ENCODE assay signal across 22 cellular contexts in genomic region chr20:58875541-58876134, GRCh38. TPM values are rescaled to one million over a fixed set of nuclear protein-coding genes. Genes with fewer than 3 reads are reported as not detected.
DNase-seq lines count a peak whose midpoint lies in the region; ATAC-seq, FAIRE-seq and TF ChIP-seq lines count a peak whose summit lies in the region.
"Had no signal": no experiment of that assay in that cellular context is flagged by ENCODE, and none has a peak within 500 bp of the region (broad histone marks: within the 10 kb centered on the region; RNA-seq: fewer than 3 reads in every experiment).

No MANE protein-coding gene starts in this region.

- H3K36me3 Mint-ChIP-seq in astrocyte (ENCODE audit: low read depth, unreplicated experiment) = no peaks in the 10 kb centered on the region

- no peaks in the 10 kb centered on the region for H3K27me3 Mint-ChIP-seq in astrocyte (ENCODE audit: low read depth, unreplicated experiment)

- H3K4me1 ChIP-seq in astrocyte (ENCODE audit: insufficient read depth, low read length) = peaks cover 12% of the 10 kb centered on the region
- H3K4me1 ChIP-seq in upper lobe of right lung = no peaks in the 10 kb centered on the region
- H3K4me1 ChIP-seq in heart right ventricle = peaks cover 0 to 1% (median 0%) of the 10 kb centered on the region in 9 donors
- H3K4me1 ChIP-seq: body of pancreas had no signal

- no peaks in the 10 kb centered on the region for H4K20me1 ChIP-seq in astrocyte (ENCODE audit: insufficient read depth, low read length)

- H3K27ac Mint-ChIP-seq in astrocyte (ENCODE audit: unreplicated experiment) = no peak overlapping the region
- H3K27ac Mint-ChIP-seq: dendritic cell treated with granulocyte-macrophage colony-stimulating factor and Interleukin-4, amounts not matched to agents 40 ng/mL and 50 ng/mL, for 4 days had no signal

- no peak for FAIRE-seq in astrocyte (lab: Jason Lieb, UNC)
- FAIRE-seq: G401.6, GM12892 had no signal

- 0 out of 2 replicates have a peak, but pooled peaks cover 6% of the 10 kb centered on the region for H3K27me3 ChIP-seq in MG63
- no peaks in the 10 kb centered on the region for H3K27me3 ChIP-seq in astrocyte (ENCODE audit: insufficient read depth, low read length)
- H3K27me3 ChIP-seq in upper lobe of right lung = no peaks in the 10 kb centered on the region
- no peaks in the 10 kb centered on the region for H3K27me3 ChIP-seq in heart right ventricle
- H3K27me3 ChIP-seq: body of pancreas, esophagus squamous epithelium, heart left ventricle had no signal

- peak overlapping the region; percentile 71 for H3K4me2 ChIP-seq in astrocyte (ENCODE audit: low read length)

- peak overlapping the region; percentile 16 for H3K9ac ChIP-seq in astrocyte (ENCODE audit: low read length)

- H3K27ac ChIP-seq in astrocyte (ENCODE audit: low read depth, low read length) = no peak overlapping the region
- no peak overlapping the region for H3K27ac ChIP-seq in upper lobe of right lung
- H3K27ac ChIP-seq in heart right ventricle = no peak overlapping the region
- H3K27ac ChIP-seq: body of pancreas, heart left ventricle had no signal

- no peaks in the 10 kb centered on the region for H3K36me3 ChIP-seq in MG63
- H3K36me3 ChIP-seq in astrocyte (ENCODE audit: insufficient read depth, low read length) = no peaks in the 10 kb centered on the region
- no peaks in the 10 kb centered on the region for H3K36me3 ChIP-seq in upper lobe of right lung
- H3K36me3 ChIP-seq in heart right ventricle = no peaks in the 10 kb centered on the region
- H3K36me3 ChIP-seq: esophagus squamous epithelium, heart left ventricle had no signal

- peak overlapping the region; percentile 11 for H3K4me3 Mint-ChIP-seq in astrocyte (ENCODE audit: unreplicated experiment)
- H3K4me3 Mint-ChIP-seq: dendritic cell treated with granulocyte-macrophage colony-stimulating factor and Interleukin-4, amounts not matched to agents 40 ng/mL and 50 ng/mL, for 4 days; neural crest cell had no signal

- ATAC-seq in upper lobe of right lung (no peak), heart right ventricle (no peak)
- ATAC-seq: body of pancreas, HCT116, heart left ventricle, sciatic nerve had no signal

- no peaks in the 10 kb centered on the region for H3K79me2 ChIP-seq in astrocyte (ENCODE audit: insufficient read depth, low read length)

- TF ChIP-seq CTCF in astrocyte (IDR thresholded peaks at IDR 0.05; ENCODE audit: insufficient read depth, low read depth, low read length) (no peak), upper lobe of right lung (IDR thresholded peaks at IDR 0.05) (no peak), heart right ventricle (IDR thresholded peaks at IDR 0.05) (no peak)

- no peak overlapping the region for H2AFZ ChIP-seq in astrocyte (ENCODE audit: low read depth, low read length)

- 89 to 91% methylated on average over 12 of the region's 12 CpGs for WGBS in heart right ventricle, 2 donors

- H3K4me1 Mint-ChIP-seq in astrocyte (ENCODE audit: low read depth, unreplicated experiment) = peaks cover 10% of the 10 kb centered on the region

- peak; percentile 84 for DNase-seq in EL
- peak; percentile 82 for DNase-seq in MG63
- DNase-seq in astrocyte (ENCODE audit: low read depth) = peak; percentile 56
- peak; percentile 34 for DNase-seq in myocyte (ENCODE audit: low read depth)
- DNase-seq in OCI-M2 (lab: John Stamatoyannopoulos, UW; ENCODE audit: unreplicated experiment) = no peak
- DNase-seq in upper lobe of right lung = no peak
- no peak for DNase-seq in DMS153 (lab: John Stamatoyannopoulos, UW)
- DNase-seq in heart right ventricle = no peak
- DNase-seq: activated gamma-delta T cell treated with Interleukin-2 at 50 U/mL for 16 hours, esophagus squamous epithelium, heart left ventricle, islet precursor cell, NCI-H2029 treated with DMSO at 0.1 percent for 48 hours, NCI-H526, RPMI8226 had no signal

- no peaks in the 10 kb centered on the region for H3K9me3 Mint-ChIP-seq in astrocyte (ENCODE audit: unreplicated experiment)
- H3K9me3 Mint-ChIP-seq: dendritic cell treated with granulocyte-macrophage colony-stimulating factor and Interleukin-4, amounts not matched to agents 40 ng/mL and 50 ng/mL, for 4 days; neural crest cell had no signal

- H3K9me3 ChIP-seq in MG63 (no peaks in the 10 kb centered on the region), astrocyte (ENCODE audit: insufficient read depth, low read depth, low read length) (no peaks in the 10 kb centered on the region), upper lobe of right lung (no peaks in the 10 kb centered on the region), heart right ventricle (no peaks in the 10 kb centered on the region)
- H3K9me3 ChIP-seq: body of pancreas, esophagus squamous epithelium, heart left ventricle had no signal

- H3K4me3 ChIP-seq in MG63 = no peak overlapping the region
- no peak overlapping the region for H3K4me3 ChIP-seq in astrocyte (ENCODE audit: insufficient read depth, low read depth, low read length)
- no peak overlapping the region for H3K4me3 ChIP-seq in upper lobe of right lung
- H3K4me3 ChIP-seq in heart right ventricle = no peak overlapping the region
- H3K4me3 ChIP-seq: body of pancreas, esophagus squamous epithelium, heart left ventricle had no signal

- intact Hi-C loops in upper lobe of right lung (cut with DNase I) = loop anchor here (10.0 kb wide), 1 partner anchor 339 kb away; no protein-coding TSS in a partner anchor
- intact Hi-C loops in heart right ventricle (cut with DNase I) = loop anchor here in 3 of 10 donors (10.0 kb wide), 3 partner anchors 169 to 619 kb away; partner anchors contain the start of gene PRELID3B (in 1 of the 3)

RNA-seq across cellular contexts. Expression of gene GNAS, which starts 23.1 kb away (rescaled TPM):
- 494 and 560 TPM in 2 replicates for total RNA-seq in MG63 (2014; rRNA removed; shearing (Covaris generic); ENCODE audit: low replicate concordance)
- 1,937 and 2,003 TPM in 2 replicates for total RNA-seq in astrocyte
- 684 and 714 TPM in 2 replicates for total RNA-seq in myocyte
- polyA plus RNA-seq in myocyte (2012) = 1,372 TPM
- total RNA-seq in upper lobe of right lung = 746 TPM
- 1,000 to 10,000 TPM; 1,348 to 2,208 (median 1,783) TPM for total RNA-seq in heart right ventricle
- 1,000 to 10,000 TPM; 1,614 to 5,181 TPM for polyA plus RNA-seq in heart right ventricle

RNA-seq across cellular contexts. Expression of gene GNAS-AS1, which starts 24.9 kb away (rescaled TPM):
- total RNA-seq in MG63 (2014; rRNA removed; shearing (Covaris generic); ENCODE audit: low replicate concordance) = 1.1 and 1.7 TPM in 2 replicates
- 2.8 and 3.8 TPM in 2 replicates for total RNA-seq in astrocyte
- not detected in 2 replicates for total RNA-seq in myocyte
- not detected for polyA plus RNA-seq in myocyte (2012)
- 1.1 TPM for total RNA-seq in upper lobe of right lung
- 1 to 10 TPM in 1 of 10 donors, under 1 TPM in 9; 0.15 to 1.5 (median 0.41) TPM for total RNA-seq in heart right ventricle
- 1 to 10 TPM in 1 of 2 donors, under 1 TPM in 1; 0.06 to 1.1 TPM for polyA plus RNA-seq in heart right ventricle

Comparison
In these comparisons a context has a peak if more than half of its experiments do, and no peak if none do; other contexts are left out.
1. DNase-seq: peak in EL (single experiment), MG63 (single experiment), astrocyte (single experiment) and myocyte (single experiment); none in OCI-M2 (single experiment), upper lobe of right lung (single experiment), DMS153 (single experiment) and heart right ventricle (0 of 2).